ENCODE assay signal across 15 cellular contexts in the genomic region with DNA sequence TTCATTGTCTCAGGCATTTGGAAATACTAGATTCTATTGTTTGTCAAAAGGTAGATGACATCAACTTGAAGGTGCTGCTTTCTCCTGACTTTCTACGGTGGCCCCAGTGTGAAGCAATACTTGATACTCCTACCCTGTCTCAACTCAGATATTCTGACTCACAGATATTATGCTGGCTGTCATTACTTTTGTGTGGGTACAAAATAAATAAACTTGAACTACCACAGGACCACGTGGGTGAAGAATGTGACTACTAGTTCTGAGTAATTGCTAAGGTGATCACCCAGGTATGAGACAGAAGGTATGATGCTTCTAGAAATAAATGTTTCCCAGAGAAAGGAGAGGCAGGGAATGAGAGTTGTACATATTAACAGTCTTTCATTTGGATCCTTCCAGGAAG.
DNase-seq lines count a peak whose midpoint lies in the region; ATAC-seq and TF ChIP-seq lines count a peak whose summit lies in the region.
"Had no signal": no experiment of that assay in that cellular context is flagged by ENCODE, and none has a peak within 500 bp of the region (broad histone marks: within the 10 kb centered on the region; RNA-seq: fewer than 3 reads in every experiment).

No MANE protein-coding gene starts in this region.

- H3K36me3 ChIP-seq in RWPE2 (ENCODE audit: low read depth): no peaks in the 10 kb centered on the region
- H3K36me3 ChIP-seq: BLaER1 treated with 17β-estradiol and CSF1 and Interleukin-3, amounts not matched to agents 10 nM and 100 nM; HAP-1 had no signal

- DNase-seq in M059J (ENCODE audit: low read depth): peak; percentile 0
- no peak for DNase-seq in RWPE2 (ENCODE audit: low spot score)
- peak; percentile 98 for DNase-seq in epithelial cell of esophagus (ENCODE audit: low read depth)
- DNase-seq in activated CD8-positive, alpha-beta memory T cell treated with anti-CD3 and anti-CD28 coated beads for 24 hours: no peak
- DNase-seq in naive thymus-derived CD8-positive, alpha-beta T cell: no peak
- DNase-seq: Caco-2; CD4-positive, alpha-beta T cell; DMS153; DMS79; GDM1; GM23248 had no signal

- no peaks in the 10 kb centered on the region for H3K4me1 ChIP-seq in RWPE2 (ENCODE audit: insufficient read depth, poor library complexity, severe bottlenecking)
- H3K4me1 ChIP-seq: BLaER1 treated with 17β-estradiol and CSF1 and Interleukin-3, amounts not matched to agents 10 nM and 100 nM; Caco-2; HAP-1 had no signal

- H3K9me3 ChIP-seq in RWPE2 (ENCODE audit: severe bottlenecking): no peaks in the 10 kb centered on the region
- H3K9me3 ChIP-seq: BLaER1 treated with 17β-estradiol and CSF1 and Interleukin-3, amounts not matched to agents 10 nM and 100 nM; Caco-2; HAP-1 had no signal

- no peaks in the 10 kb centered on the region for H3K4me1 Mint-ChIP-seq in naive thymus-derived CD8-positive, alpha-beta T cell
- H3K4me1 Mint-ChIP-seq in activated T-helper 17 cell treated with anti-CD3 and anti-CD28 coated beads, Interleukin-2, amount 50 U/mL, for 72 hours: no peaks in the 10 kb centered on the region
- H3K4me1 Mint-ChIP-seq: B cell had no signal

- H3K27ac ChIP-seq in RWPE2 (ENCODE audit: poor library complexity, severe bottlenecking): no peak overlapping the region
- H3K27ac ChIP-seq: BLaER1 treated with 17β-estradiol and CSF1 and Interleukin-3, amounts not matched to agents 10 nM and 100 nM; GM23248 had no signal

- no peaks in the 10 kb centered on the region for H3K36me3 Mint-ChIP-seq in naive thymus-derived CD8-positive, alpha-beta T cell
- H3K36me3 Mint-ChIP-seq in activated T-helper 17 cell treated with anti-CD3 and anti-CD28 coated beads, Interleukin-2, amount 50 U/mL, for 72 hours (ENCODE audit: low read depth): no peaks in the 10 kb centered on the region

- no peak overlapping the region for H3K27ac Mint-ChIP-seq in naive thymus-derived CD8-positive, alpha-beta T cell
- H3K27ac Mint-ChIP-seq in activated T-helper 17 cell treated with anti-CD3 and anti-CD28 coated beads, Interleukin-2, amount 50 U/mL, for 72 hours: no peak overlapping the region
- H3K27ac Mint-ChIP-seq: B cell; CD4-positive, alpha-beta T cell had no signal

- peak; percentile 46; the same call in 1 of the 3 replicates for ATAC-seq in RWPE2 (ENCODE audit: low read depth)
- ATAC-seq in naive thymus-derived CD8-positive, alpha-beta T cell: no peak
- no peak for ATAC-seq in activated T-helper 17 cell treated with anti-CD3 and anti-CD28 coated beads, Interleukin-2, amount 50 U/mL, for 72 hours (replicated peaks)

- TF ChIP-seq CTCF in RWPE2 (IDR thresholded peaks at IDR 0.05; ENCODE audit: poor library complexity, severe bottlenecking) (no peak), epithelial cell of esophagus (IDR thresholded peaks at IDR 0.05; ENCODE audit: insufficient read depth, low read depth, low read length, missing control alignments) (no peak)

- POLR2A ChIA-PET in naive thymus-derived CD8-positive, alpha-beta T cell (lab: Charles Lee): no interaction called here

- H3K4me3 ChIP-seq in RWPE2 (ENCODE audit: severe bottlenecking): no peak overlapping the region
- no peak overlapping the region for H3K4me3 ChIP-seq in epithelial cell of esophagus (ENCODE audit: low read length)
- H3K4me3 ChIP-seq: BLaER1 treated with 17β-estradiol and CSF1 and Interleukin-3, amounts not matched to agents 10 nM and 100 nM; GM23248; HAP-1 had no signal

- H3K27me3 ChIP-seq in RWPE2 (ENCODE audit: insufficient read depth, poor library complexity, severe bottlenecking): no peaks in the 10 kb centered on the region
- H3K27me3 ChIP-seq: BLaER1 treated with 17β-estradiol and CSF1 and Interleukin-3, amounts not matched to agents 10 nM and 100 nM had no signal

- H3K9me3 Mint-ChIP-seq in naive thymus-derived CD8-positive, alpha-beta T cell: peaks cover 0 to 50% (median 9%) of the 10 kb centered on the region in 9 donors
- peaks cover 14% of the 10 kb centered on the region for H3K9me3 Mint-ChIP-seq in activated T-helper 17 cell treated with anti-CD3 and anti-CD28 coated beads, Interleukin-2, amount 50 U/mL, for 72 hours

- H3K4me3 Mint-ChIP-seq in naive thymus-derived CD8-positive, alpha-beta T cell: no peak overlapping the region
- no peak overlapping the region for H3K4me3 Mint-ChIP-seq in activated T-helper 17 cell treated with anti-CD3 and anti-CD28 coated beads, Interleukin-2, amount 50 U/mL, for 72 hours
- H3K4me3 Mint-ChIP-seq: B cell; CD4-positive, alpha-beta T cell had no signal

- H3K27me3 Mint-ChIP-seq in naive thymus-derived CD8-positive, alpha-beta T cell: no peaks in the 10 kb centered on the region
- no peaks in the 10 kb centered on the region for H3K27me3 Mint-ChIP-seq in activated T-helper 17 cell treated with anti-CD3 and anti-CD28 coated beads, Interleukin-2, amount 50 U/mL, for 72 hours
- H3K27me3 Mint-ChIP-seq: B cell; CD4-positive, alpha-beta T cell had no signal

Comparison
In these comparisons a context has a peak if more than half of its experiments do, and no peak if none do; other contexts are left out.
1. DNase-seq: peak in M059J (single experiment) and epithelial cell of esophagus (single experiment); none in RWPE2 (single experiment), activated CD8-positive, alpha-beta memory T cell treated with anti-CD3 and anti-CD28 coated beads for 24 hours (single experiment) and naive thymus-derived CD8-positive, alpha-beta T cell (0 of 10).